ENCODE assay signal across 14 cellular contexts in genomic region chr2:30255026-30255425, GRCh38. TPM values are rescaled to one million over a fixed set of nuclear protein-coding genes. Genes with fewer than 3 reads are reported as not detected.
DNase-seq lines count a peak whose midpoint lies in the region; ATAC-seq and TF ChIP-seq lines count a peak whose summit lies in the region.
"Had no signal": no experiment of that assay in that cellular context is flagged by ENCODE, and none has a peak within 500 bp of the region (broad histone marks: within the 10 kb centered on the region; RNA-seq: fewer than 3 reads in every experiment).

No MANE protein-coding gene starts in this region.

- H3K27me3 ChIP-seq in left ventricle myocardium inferior (ENCODE audit: low read depth) (no peaks in the 10 kb centered on the region), right cardiac atrium (ENCODE audit: control insufficient read depth, insufficient read depth) (no peaks in the 10 kb centered on the region), aorta (ENCODE audit: control insufficient read depth in 1 of 2, insufficient read depth in 2 of 2, low read length in 1 of 2) (no peaks in the 10 kb centered on the region)

- H3K27ac ChIP-seq in left ventricle myocardium inferior (replicated peaks) (peak overlapping the region; percentile 89), right cardiac atrium (ENCODE audit: low read length) (no peak overlapping the region), aorta (ENCODE audit: low read depth in 1 of 2, low read length in 2 of 2) (no peak overlapping the region)
- H3K27ac ChIP-seq: prostate gland had no signal

- TF ChIP-seq CTCF in left ventricle myocardium inferior (IDR thresholded peaks at IDR 0.05; ENCODE audit: borderline replicate concordance), result no peak
- TF ChIP-seq CTCF in natural killer cell (IDR thresholded peaks at IDR 0.05), result no peak

- WGBS in right cardiac atrium, result 78% methylated on average over 16 of the region's 16 CpGs
- 83 to 88% methylated on average over 16 of the region's 16 CpGs for WGBS in aorta, 2 donors

- H3K27ac Mint-ChIP-seq in activated naive CD8-positive, alpha-beta T cell treated with anti-CD3 and anti-CD28 coated beads, Interleukin-2, amount 50 U/mL, for 24 hours, result peak overlapping the region; percentile 83
- peak overlapping the region; percentile 89 to 93 for H3K27ac Mint-ChIP-seq in natural killer cell

- peaks cover 3% of the 10 kb centered on the region for H3K27me3 Mint-ChIP-seq in activated naive CD8-positive, alpha-beta T cell treated with anti-CD3 and anti-CD28 coated beads, Interleukin-2, amount 50 U/mL, for 24 hours
- no peaks in the 10 kb centered on the region for H3K27me3 Mint-ChIP-seq in natural killer cell (ENCODE audit: low read depth in 2 of 2)
- H3K27me3 Mint-ChIP-seq: activated naive CD4-positive, alpha-beta T cell treated with anti-CD3 and anti-CD28 coated beads, Interleukin-2, amount 50 U/mL, for 24 hours had no signal

- H3K4me1 Mint-ChIP-seq in activated naive CD8-positive, alpha-beta T cell treated with anti-CD3 and anti-CD28 coated beads, Interleukin-2, amount 50 U/mL, for 24 hours, result peaks cover 95% of the 10 kb centered on the region
- peaks cover 77 to 80% of the 10 kb centered on the region in 2 donors for H3K4me1 Mint-ChIP-seq in natural killer cell

- H3K4me3 ChIP-seq in left ventricle myocardium inferior (no peak overlapping the region), right cardiac atrium (ENCODE audit: low read length) (no peak overlapping the region), aorta (ENCODE audit: low read length in 2 of 2) (no peak overlapping the region)
- H3K4me3 ChIP-seq: prostate gland had no signal

- no peak overlapping the region for H3K4me3 Mint-ChIP-seq in activated naive CD8-positive, alpha-beta T cell treated with anti-CD3 and anti-CD28 coated beads, Interleukin-2, amount 50 U/mL, for 24 hours
- peak overlapping the region; percentile 17 for H3K4me3 Mint-ChIP-seq in natural killer cell

- H3K36me3 Mint-ChIP-seq in activated naive CD8-positive, alpha-beta T cell treated with anti-CD3 and anti-CD28 coated beads, Interleukin-2, amount 50 U/mL, for 24 hours (ENCODE audit: low read depth), result peaks cover 74% of the 10 kb centered on the region
- peaks cover 8% of the 10 kb centered on the region for H3K36me3 Mint-ChIP-seq in natural killer cell

- intact Hi-C loops in left ventricle myocardium inferior (cut with micrococcal nuclease) (no loop called here), right cardiac atrium (cut with DNase I) (no loop called here), natural killer cell (cut with micrococcal nuclease) (no loop called here), aorta (cut with DNase I) (no loop called here)

- peaks cover 47% of the 10 kb centered on the region for H3K36me3 ChIP-seq in left ventricle myocardium inferior
- peaks cover 4 to 10% of the 10 kb centered on the region in 2 donors for H3K36me3 ChIP-seq in aorta (ENCODE audit: control insufficient read depth in 1 of 2, insufficient read depth in 2 of 2, low read length in 1 of 2)
- H3K36me3 ChIP-seq: prostate gland had no signal

- peaks cover 10% of the 10 kb centered on the region for H3K9me3 Mint-ChIP-seq in activated naive CD8-positive, alpha-beta T cell treated with anti-CD3 and anti-CD28 coated beads, Interleukin-2, amount 50 U/mL, for 24 hours
- H3K9me3 Mint-ChIP-seq in natural killer cell, result no peaks in the 10 kb centered on the region
- H3K9me3 Mint-ChIP-seq: activated naive CD4-positive, alpha-beta T cell treated with anti-CD3 and anti-CD28 coated beads, Interleukin-2, amount 50 U/mL, for 24 hours had no signal

- no peak for ATAC-seq in right cardiac atrium
- no peak for ATAC-seq in activated naive CD8-positive, alpha-beta T cell treated with anti-CD3 and anti-CD28 coated beads, Interleukin-2, amount 50 U/mL, for 24 hours
- ATAC-seq in natural killer cell, result no peak
- ATAC-seq in aorta (ENCODE audit: low FRiP score), result no peak
- ATAC-seq: SK-N-SH treated with all-trans-retinoic acid at 6 μM for 48 hours had no signal

- H3K9me3 ChIP-seq in left ventricle myocardium inferior (replicated peaks), result no peaks in the 10 kb centered on the region
- no peaks in the 10 kb centered on the region for H3K9me3 ChIP-seq in right cardiac atrium (ENCODE audit: control insufficient read depth, low read length)
- H3K9me3 ChIP-seq in aorta (ENCODE audit: control insufficient read depth, low read length), result no peaks in the 10 kb centered on the region
- H3K9me3 ChIP-seq: prostate gland had no signal

- peaks cover 91% of the 10 kb centered on the region for H3K4me1 ChIP-seq in left ventricle myocardium inferior
- H3K4me1 ChIP-seq in right cardiac atrium (ENCODE audit: control insufficient read depth, insufficient read depth, low read length), result peaks cover 17% of the 10 kb centered on the region
- H3K4me1 ChIP-seq in aorta (ENCODE audit: control insufficient read depth in 1 of 2, insufficient read depth in 2 of 2, low read length in 2 of 2), result peaks cover 3 to 6% of the 10 kb centered on the region in 2 donors

- DNase-seq in left ventricle myocardium inferior (no peak), right cardiac atrium (no peak), natural killer cell (no peak), aorta (no peak), SK-N-DZ (ENCODE audit: low spot score) (no peak), NCI-H187 (lab: John Stamatoyannopoulos, UW) (no peak), NCI-H2171 (lab: John Stamatoyannopoulos, UW) (no peak)
- DNase-seq in activated naive CD8-positive, alpha-beta T cell treated with anti-CD3 and anti-CD28 coated beads, Interleukin-2, amount 50 U/mL, for 24 hours, result no peak
- DNase-seq: DMS153, kidney glomerular epithelial cell, NCI-H146 had no signal

RNA-seq across cellular contexts. Expression of gene LBH, which starts 23.7 kb away (rescaled TPM):
- total RNA-seq in left ventricle myocardium inferior (200 TPM), right cardiac atrium (10 to 100 TPM; 22.9 to 31.3 (median 24.2) TPM), natural killer cell (100 to 1,000 TPM; 157 to 197 (median 158) TPM), aorta (100 to 1,000 TPM; 105 to 213 TPM)
- polyA plus RNA-seq in right cardiac atrium (12.4 TPM), aorta (10 to 100 TPM; 56.1 to 83.8 TPM)
- 16.2 and 36.0 TPM in 2 replicates for polyA plus RNA-seq in SK-N-DZ (2014; cell fraction: cytosol; rRNA removed)
- 5.2 and 9.8 TPM in 2 replicates for polyA plus RNA-seq in SK-N-DZ (2014; cell fraction: nucleus; rRNA removed)
